In the genomic region with DNA sequence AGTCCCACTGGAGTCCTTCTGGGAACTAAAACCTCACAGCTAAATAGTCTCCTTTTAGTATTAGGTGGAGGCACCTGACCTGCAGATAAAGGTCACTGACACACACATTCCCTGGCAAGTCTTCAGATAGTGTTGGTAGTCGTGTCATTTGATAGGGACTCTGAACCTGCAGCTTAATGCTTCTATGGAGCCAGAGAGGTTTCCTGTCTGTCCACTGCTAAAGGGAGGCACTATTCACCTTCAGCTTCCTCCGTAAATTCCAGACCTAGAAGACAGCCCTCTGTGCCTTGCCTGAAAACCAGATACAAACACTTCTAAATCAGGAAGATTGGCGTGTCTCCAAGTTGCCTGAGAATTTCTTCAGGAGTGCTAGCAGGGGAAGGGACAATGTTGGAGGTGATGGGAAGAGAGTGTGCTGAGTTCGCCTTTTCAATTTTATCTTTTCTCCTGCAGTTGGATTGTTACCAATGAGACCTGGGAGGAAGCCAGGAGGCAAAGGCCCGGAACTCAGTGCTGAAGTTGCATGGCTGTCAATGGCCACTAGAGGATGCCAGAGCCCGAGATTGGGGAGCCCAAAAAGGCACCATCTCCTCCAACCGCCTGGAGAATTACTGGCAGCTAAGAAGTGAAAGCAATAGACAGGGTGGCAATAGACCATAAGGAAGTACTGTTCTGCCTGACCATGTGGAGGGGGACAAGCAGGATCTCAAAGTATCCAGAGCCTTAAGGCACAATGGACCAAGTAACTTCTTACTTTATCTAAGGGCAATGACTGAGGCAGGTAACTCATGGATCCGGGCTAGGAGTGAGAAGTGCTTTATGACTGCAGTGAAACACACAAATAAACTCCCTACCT, we compare ENCODE assay signal across 8 cellular contexts.
DNase-seq lines count a peak whose midpoint lies in the region; ATAC-seq, FAIRE-seq and TF ChIP-seq lines count a peak whose summit lies in the region.

No MANE protein-coding gene starts in this region.

- H3K36me3 ChIP-seq in bronchial epithelial cell (ENCODE audit: control insufficient read depth, insufficient read depth, low read length): no peaks in the 10 kb centered on the region

- peak; percentile 83 for FAIRE-seq in bronchial epithelial cell (lab: Jason Lieb, UNC)

- H3K27me3 ChIP-seq in bronchial epithelial cell (ENCODE audit: control insufficient read depth, insufficient read depth, low read length): no peaks in the 10 kb centered on the region

- ATAC-seq in GM18868 (IDR thresholded peaks at IDR 0.05; ENCODE audit: unreplicated experiment) (peak; percentile 97), HG03097 (IDR thresholded peaks at IDR 0.05; ENCODE audit: low FRiP score, unreplicated experiment) (peak; percentile 88), WTC11 (peak; percentile 99)

- H3K36me3 Mint-ChIP-seq in WTC11: no peaks in the 10 kb centered on the region

- peaks cover 4% of the 10 kb centered on the region for H3K4me1 Mint-ChIP-seq in WTC11

- POLR2A ChIA-PET in WTC11 (lab: Charles Lee): interaction anchor here (0.9 kb wide), 1 partner anchor 80 kb away, joined by 3 read pairs; no protein-coding TSS in a partner anchor

- no peak overlapping the region for H3K4me3 Mint-ChIP-seq in WTC11

- no peaks in the 10 kb centered on the region; the same call in 1 of the 2 replicates for H3K27me3 Mint-ChIP-seq in WTC11 (ENCODE audit: low read depth)

- H3K27ac Mint-ChIP-seq in WTC11: no peak overlapping the region

- peak; percentile 18 for DNase-seq in AG09309 (ENCODE audit: low read depth)
- DNase-seq in NCI-H2196 treated with DMSO at 0.1 percent for 48 hours (lab: John Stamatoyannopoulos, UW; ENCODE audit: unreplicated experiment): peak; percentile 76
- peak; percentile 78 for DNase-seq in WTC11 (ENCODE audit: low spot score)
- DNase-seq in bronchial epithelial cell (ENCODE audit: low read depth): peak; percentile 66
- DNase-seq in kidney tubule cell (ENCODE audit: low spot score): peak; percentile 87
- DNase-seq in stimulated activated CD4-positive, alpha-beta T cell treated with anti-CD3 and anti-CD28 coated beads, Interleukin-4, amount 100 ng/mL, for 1 hour: peak; percentile 57

- peaks cover 36% of the 10 kb centered on the region for H3K9me3 Mint-ChIP-seq in WTC11

- H3K4me3 ChIP-seq in AG09309 (ENCODE audit: control insufficient read depth, low read depth, low read length) (no peak overlapping the region), bronchial epithelial cell (ENCODE audit: low read depth, low read length) (no peak overlapping the region)

- CTCF ChIA-PET in WTC11 (lab: Charles Lee): interaction anchor here (0.5 to 2.9 kb wide), 14 partner anchors 22 to 179 kb away, joined by 3 to 21 read pairs (median 4); no protein-coding TSS in a partner anchor

- peak; percentile 100 for TF ChIP-seq CTCF in AG09309 (IDR thresholded peaks at IDR 0.05; ENCODE audit: control insufficient read depth, insufficient read depth, low read depth, low read length, missing control alignments)
- peak; percentile 87 for TF ChIP-seq CTCF in WTC11 (IDR thresholded peaks at IDR 0.05)
- TF ChIP-seq CTCF in bronchial epithelial cell (IDR thresholded peaks at IDR 0.05; ENCODE audit: insufficient read depth, low read length, severe bottlenecking): peak; percentile 99

TF ChIP-seq in WTC11, 78 proteins besides CTCF, POLR2A, EP300 and RAD21:
- TF ChIP-seq RELA (CRISPR knock-in tag; IDR thresholded peaks at IDR 0.05; ENCODE audit: borderline replicate concordance): no peak
- TF ChIP-seq TEAD1 (CRISPR knock-in tag; IDR thresholded peaks at IDR 0.05): 0 out of 2 replicates have a peak, but pooled peaks have one; percentile 8

Comparison
In these comparisons a context has a peak if more than half of its experiments do, and no peak if none do; other contexts are left out.
1. DNase-seq: peak in every context shown above with its lines; median percentile 87 in kidney tubule cell; 78 in WTC11; 76 in NCI-H2196 treated with DMSO at 0.1 percent for 48 hours; 66 in bronchial epithelial cell; 57 in stimulated activated CD4-positive, alpha-beta T cell treated with anti-CD3 and anti-CD28 coated beads, Interleukin-4, amount 100 ng/mL, for 1 hour; 18 in AG09309.